ENCODE assay signal across 8 cellular contexts in the genomic region with DNA sequence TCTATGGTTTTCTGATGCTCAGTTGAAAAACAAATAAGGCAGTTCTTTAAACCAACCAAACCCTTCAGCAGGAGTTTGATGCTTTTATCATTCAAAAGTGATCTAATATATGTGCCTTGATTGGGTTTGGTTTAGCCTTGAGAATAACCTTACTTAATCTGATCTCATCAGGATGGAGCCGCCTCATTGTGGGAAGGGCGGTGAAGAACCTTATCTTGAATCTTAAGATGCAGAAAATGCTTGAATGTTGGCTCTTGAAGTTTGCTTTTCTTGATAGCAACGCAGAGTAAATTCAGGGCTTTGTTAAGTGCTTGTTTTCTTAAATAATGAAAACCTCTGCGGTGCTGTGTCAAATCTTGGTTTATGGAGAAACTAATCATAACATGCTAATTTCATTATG.
DNase-seq lines count a peak whose midpoint lies in the region; ATAC-seq and TF ChIP-seq lines count a peak whose summit lies in the region.

No MANE protein-coding gene starts in this region.

- H3K27me3 ChIP-seq in thyroid gland: no peaks in the 10 kb centered on the region

- H3K4me3 Mint-ChIP-seq in activated T-cell treated with anti-CD3 and anti-CD28 coated beads, Interleukin-2, amount 50 U/mL, for 24 hours: peak overlapping the region; percentile 84

- no peaks in the 10 kb centered on the region for H3K9me3 ChIP-seq in thyroid gland

- peaks cover 28 to 29% of the 10 kb centered on the region in 2 donors for H3K4me1 ChIP-seq in thyroid gland

- no peak for DNase-seq in activated T-cell treated with anti-CD3 and anti-CD28 coated beads, Interleukin-2, amount 50 U/mL, for 24 hours
- DNase-seq in activated T-cell treated with anti-CD3 and anti-CD28 coated beads, Interleukin-2, amount 50 U/mL, for 48 hours: no peak
- peak; percentile 17 for DNase-seq in hepatic stellate cell (ENCODE audit: low spot score)
- peak; percentile 34 to 43 for DNase-seq in thyroid gland
- DNase-seq in foreskin melanocyte: no peak
- no peak for DNase-seq in stimulated activated CD4-positive, alpha-beta T cell treated with anti-CD3 and anti-CD28 coated beads, Interleukin-2, amount 100 ng/mL, for 48 hours

- no peak for TF ChIP-seq CTCF in WI38 (IDR thresholded peaks at IDR 0.05; ENCODE audit: low read depth, low read length)
- no peak for TF ChIP-seq CTCF in thyroid gland (IDR thresholded peaks at IDR 0.05)

- peaks cover 29% of the 10 kb centered on the region for H3K36me3 Mint-ChIP-seq in activated T-cell treated with anti-CD3 and anti-CD28 coated beads, Interleukin-2, amount 50 U/mL, for 24 hours (ENCODE audit: low read depth)

- intact Hi-C loops in thyroid gland (cut with DNase I): loop anchor here (5.0 kb wide), 1 partner anchor 187 kb away; no protein-coding TSS in a partner anchor

- H3K4me3 ChIP-seq in WI38 (ENCODE audit: low read depth, low read length): peak overlapping the region; percentile 93
- peak overlapping the region; percentile 30 to 91 (median 85) for H3K4me3 ChIP-seq in thyroid gland (replicated peaks in 1 of 3)

- H3K9me3 Mint-ChIP-seq in activated T-cell treated with anti-CD3 and anti-CD28 coated beads, Interleukin-2, amount 50 U/mL, for 24 hours: no peaks in the 10 kb centered on the region

- 8 to 9% methylated on average over 4 of the region's 4 CpGs for WGBS in thyroid gland, 2 donors

- H3K27ac ChIP-seq in thyroid gland: peak overlapping the region; percentile 99 to 100 (median 99)

- H3K27ac Mint-ChIP-seq in activated T-cell treated with anti-CD3 and anti-CD28 coated beads, Interleukin-2, amount 50 U/mL, for 24 hours: peak overlapping the region; percentile 99

- H3K4me1 Mint-ChIP-seq in activated T-cell treated with anti-CD3 and anti-CD28 coated beads, Interleukin-2, amount 50 U/mL, for 24 hours (ENCODE audit: low read depth): peaks cover 40% of the 10 kb centered on the region

- TF ChIP-seq POLR2A in thyroid gland (IDR thresholded peaks at IDR 0.05): peak; percentile 2 to 73

- H3K36me3 ChIP-seq in thyroid gland: no peaks in the 10 kb centered on the region

- no peaks in the 10 kb centered on the region for H3K27me3 Mint-ChIP-seq in activated T-cell treated with anti-CD3 and anti-CD28 coated beads, Interleukin-2, amount 50 U/mL, for 24 hours

- ATAC-seq in GM21423 (IDR thresholded peaks at IDR 0.05; ENCODE audit: unreplicated experiment): no peak

Comparison
In these comparisons a context has a peak if more than half of its experiments do, and no peak if none do; other contexts are left out.
1. DNase-seq: peak in hepatic stellate cell (single experiment) and thyroid gland (2 of 2); none in activated T-cell treated with anti-CD3 and anti-CD28 coated beads, Interleukin-2, amount 50 U/mL, for 24 hours (single experiment), activated T-cell treated with anti-CD3 and anti-CD28 coated beads, Interleukin-2, amount 50 U/mL, for 48 hours (0 of 2), foreskin melanocyte (single experiment) and stimulated activated CD4-positive, alpha-beta T cell treated with anti-CD3 and anti-CD28 coated beads, Interleukin-2, amount 100 ng/mL, for 48 hours (0 of 2).